Comparison of ENCODE assay signal across 1 cellular context in the genomic region with DNA sequence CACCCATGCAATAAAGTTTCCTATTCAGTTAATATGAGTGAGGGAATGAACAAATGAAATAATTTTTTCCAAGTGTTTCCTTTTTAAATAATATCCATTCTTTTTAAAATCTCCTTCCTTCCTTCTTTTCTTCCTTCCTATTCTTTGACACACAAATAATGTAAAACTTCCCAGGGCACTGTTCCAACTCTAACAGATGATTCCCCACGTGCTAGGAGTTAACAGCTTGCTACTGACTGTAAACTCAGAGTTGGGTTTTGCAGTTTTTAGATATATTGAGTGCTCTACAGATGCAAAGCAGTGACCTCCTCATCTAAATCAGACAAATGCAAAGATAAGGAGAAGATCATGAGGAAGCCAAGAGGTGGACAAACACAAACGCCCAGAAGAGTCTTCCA.
TF ChIP-seq lines count a peak whose summit lies in the region.

No MANE protein-coding gene starts in this region.

TF ChIP-seq in GM23338, 12 proteins besides CTCF, POLR2A, EP300 and RAD21 (continued from another document):
- TF ChIP-seq ZNF462 (CRISPR knock-in tag; IDR thresholded peaks at IDR 0.05) = no peak
- TF ChIP-seq EZH2phosphoT487 (IDR thresholded peaks at IDR 0.05; ENCODE audit: unreplicated experiment) = no peak
- no peak for TF ChIP-seq ETS1 (IDR thresholded peaks at IDR 0.05)
